In the genomic region with DNA sequence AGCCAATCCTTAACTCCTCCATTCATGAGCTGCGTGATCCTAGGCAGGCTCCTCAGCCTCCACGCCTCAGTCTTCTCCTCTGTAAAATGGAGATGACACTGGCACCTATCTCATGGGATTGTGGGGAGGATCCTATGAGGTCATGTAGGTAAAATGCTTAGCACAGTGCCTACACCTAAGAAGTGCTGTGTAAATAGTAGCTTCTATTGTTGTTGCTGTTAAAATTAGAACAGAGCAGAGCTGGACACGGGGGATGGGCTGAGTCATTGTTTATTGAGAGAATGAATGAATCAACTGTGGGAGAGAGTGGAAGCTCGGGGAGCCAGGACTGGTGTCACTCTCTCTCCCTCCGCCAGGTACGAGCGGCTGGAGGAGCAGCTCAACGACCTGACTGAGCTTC, we compare ENCODE assay signal across 16 cellular contexts. TPM values are rescaled to one million over a fixed set of nuclear protein-coding genes. Genes with fewer than 3 reads are reported as not detected.
A peak's percentile ranks its signal among the peaks of the same experiment; 100 is the strongest.
DNase-seq lines count a peak whose midpoint lies in the region; ATAC-seq, FAIRE-seq and TF ChIP-seq lines count a peak whose summit lies in the region.
"Had no signal": no experiment of that assay in that cellular context is flagged by ENCODE, and none has a peak within 500 bp of the region (broad histone marks: within the 10 kb centered on the region; RNA-seq: fewer than 3 reads in every experiment).

No MANE protein-coding gene starts in this region.

- peak; percentile 53 for DNase-seq in EL
- peak; percentile 72 for DNase-seq in NCI-H774 (lab: John Stamatoyannopoulos, UW)
- peak; percentile 52 for DNase-seq in endothelial cell of umbilical vein (ENCODE audit: low read depth, low spot score)
- no peak for DNase-seq in neural progenitor cell (ENCODE audit: low spot score)
- no peak for DNase-seq in HT-29 (ENCODE audit: low spot score)
- DNase-seq: activated CD4-positive, alpha-beta T cell treated with anti-CD3 and anti-CD28 coated beads, Interleukin-2, amount 50 U/mL, for 1 hour; activated naive CD8-positive, alpha-beta T cell treated with anti-CD3 and anti-CD28 coated beads, Interleukin-2, amount 10 ng/mL, durations not matched to agents 7 days and 5 days; DND-41; erythroblast; H9; NCI-H1105; small intestine had no signal

- dilution Hi-C loops in endothelial cell of umbilical vein (cut with MboI; ENCODE audit: extremely low pct_ligation_motif_present, low sequenced_read_pairs) = no loop called here

- no TSS peak for BruUV-seq in endothelial cell of umbilical vein (replicated peaks; lab: Mats Ljungman, UMichigan)

- H3K27ac ChIP-seq in endothelial cell of umbilical vein (ENCODE audit: insufficient read depth, low read depth, low read length) (peak overlapping the region; percentile 46), neural progenitor cell (no peak overlapping the region)

- H3K4me2 ChIP-seq in endothelial cell of umbilical vein (ENCODE audit: insufficient read depth, low read length) = no peak overlapping the region
- H3K4me2 ChIP-seq in neural progenitor cell = no peak overlapping the region

- no peak for TF ChIP-seq CTCF in endothelial cell of umbilical vein (IDR thresholded peaks at IDR 0.05; ENCODE audit: extremely low read depth in 1 of 2, insufficient read depth in 1 of 2, low read depth in 1 of 2, low read length in 2 of 2)
- no peak for TF ChIP-seq CTCF in neural progenitor cell (IDR thresholded peaks at IDR 0.05)

- H3K4me3 ChIP-seq in endothelial cell of umbilical vein (replicated peaks in 1 of 3; ENCODE audit: insufficient read depth in 1 of 3, low read depth in 1 of 3, low read length in 3 of 3) (no peak overlapping the region), neural progenitor cell (no peak overlapping the region)

- no peaks in the 10 kb centered on the region for H3K9me1 ChIP-seq in endothelial cell of umbilical vein (replicated peaks; ENCODE audit: control insufficient read depth, extremely low read depth, insufficient read depth, low read length)

- CTCF ChIA-PET in endothelial cell of umbilical vein (lab: Charles Lee) = interaction anchor here (0.5 to 17.5 kb wide), 21 partner anchors 9 to 463 kb away, joined by 3 to 1536 read pairs (median 7); a partner anchor contains a TSS

- H3K27me3 Mint-ChIP-seq in neural progenitor cell (ENCODE audit: insufficient read depth, low read depth) = peaks cover 14% of the 10 kb centered on the region
- H3K27me3 Mint-ChIP-seq: activated naive CD8-positive, alpha-beta T cell treated with anti-CD3 and anti-CD28 coated beads, Interleukin-2, amount 10 ng/mL, durations not matched to agents 7 days and 5 days; memory B cell had no signal

- no peaks in the 10 kb centered on the region for H3K79me2 ChIP-seq in endothelial cell of umbilical vein (ENCODE audit: control insufficient read depth, insufficient read depth, low read length)
- H3K79me2 ChIP-seq in neural progenitor cell (ENCODE audit: low read depth) = no peaks in the 10 kb centered on the region

- H3K4me1 ChIP-seq in endothelial cell of umbilical vein (ENCODE audit: control insufficient read depth, extremely low read depth, insufficient read depth, low read length) (peaks cover 29% of the 10 kb centered on the region), neural progenitor cell (peaks cover 29% of the 10 kb centered on the region)

- H3K36me3 ChIP-seq in endothelial cell of umbilical vein (ENCODE audit: control insufficient read depth in 2 of 2, extremely low read depth in 1 of 2, insufficient read depth in 2 of 2, low read length in 2 of 2) (no peaks in the 10 kb centered on the region), neural progenitor cell (no peaks in the 10 kb centered on the region)

- H3K4me1 Mint-ChIP-seq in neural progenitor cell = peaks cover 49% of the 10 kb centered on the region

- TF ChIP-seq POLR2A in endothelial cell of umbilical vein (IDR thresholded peaks at IDR 0.05; ENCODE audit: low read depth, low read length) = no peak

- peaks cover 6% of the 10 kb centered on the region for H3K36me3 Mint-ChIP-seq in neural progenitor cell
- H3K36me3 Mint-ChIP-seq: activated naive CD8-positive, alpha-beta T cell treated with anti-CD3 and anti-CD28 coated beads, Interleukin-2, amount 10 ng/mL, durations not matched to agents 7 days and 5 days; memory B cell had no signal

- H4K20me1 ChIP-seq in endothelial cell of umbilical vein (replicated peaks; ENCODE audit: control insufficient read depth, extremely low read depth, insufficient read depth, low read length) = no peaks in the 10 kb centered on the region
- no peaks in the 10 kb centered on the region for H4K20me1 ChIP-seq in neural progenitor cell (ENCODE audit: low read depth)

- H3K27me3 ChIP-seq in endothelial cell of umbilical vein (ENCODE audit: control insufficient read depth in 2 of 2, insufficient read depth in 2 of 2, low read length in 2 of 2) (no peaks in the 10 kb centered on the region), neural progenitor cell (no peaks in the 10 kb centered on the region)

- peaks cover 34% of the 10 kb centered on the region for H3F3A ChIP-seq in neural progenitor cell (ENCODE audit: low read depth)

- H3K9ac ChIP-seq in endothelial cell of umbilical vein (replicated peaks; ENCODE audit: extremely low read depth, insufficient read depth, low read length) (no peak overlapping the region), neural progenitor cell (no peak overlapping the region)

- H3K9me3 ChIP-seq in endothelial cell of umbilical vein (replicated peaks; ENCODE audit: control insufficient read depth, insufficient read depth, low read length) = no peaks in the 10 kb centered on the region
- H3K9me3 ChIP-seq in neural progenitor cell (ENCODE audit: low read depth) = no peaks in the 10 kb centered on the region

- H3K4me3 Mint-ChIP-seq in neural progenitor cell = no peak overlapping the region
- H3K4me3 Mint-ChIP-seq: activated naive CD8-positive, alpha-beta T cell treated with anti-CD3 and anti-CD28 coated beads, Interleukin-2, amount 10 ng/mL, durations not matched to agents 7 days and 5 days; memory B cell had no signal

- H3K27ac Mint-ChIP-seq in neural progenitor cell = peak overlapping the region; percentile 62
- H3K27ac Mint-ChIP-seq: activated naive CD8-positive, alpha-beta T cell treated with anti-CD3 and anti-CD28 coated beads, Interleukin-2, amount 10 ng/mL, durations not matched to agents 7 days and 5 days; memory B cell had no signal

- H2AFZ ChIP-seq in endothelial cell of umbilical vein (ENCODE audit: low read depth, low read length) (no peak overlapping the region), neural progenitor cell (replicated peaks) (no peak overlapping the region)

- no peaks in the 10 kb centered on the region for H3K9me3 Mint-ChIP-seq in neural progenitor cell
- H3K9me3 Mint-ChIP-seq: activated naive CD8-positive, alpha-beta T cell treated with anti-CD3 and anti-CD28 coated beads, Interleukin-2, amount 10 ng/mL, durations not matched to agents 7 days and 5 days; H9; memory B cell had no signal

- intact Hi-C loops in endothelial cell of umbilical vein (cut with micrococcal nuclease) = no loop called here

- peak; percentile 70 for FAIRE-seq in endothelial cell of umbilical vein (lab: Jason Lieb, UNC)
- FAIRE-seq: small intestine had no signal

- POLR2A ChIA-PET in endothelial cell of umbilical vein (lab: Charles Lee) = no interaction called here

- no peak for ATAC-seq in HG02938 (IDR thresholded peaks at IDR 0.05; ENCODE audit: unreplicated experiment)
- ATAC-seq in GM21717 (IDR thresholded peaks at IDR 0.05; ENCODE audit: unreplicated experiment) = no peak
- no peak for ATAC-seq in GM21619 (IDR thresholded peaks at IDR 0.05; ENCODE audit: unreplicated experiment)

TF ChIP-seq in endothelial cell of umbilical vein, 7 proteins besides CTCF, POLR2A, EP300 and RAD21 (continues in another document):
- TF ChIP-seq, protein P1, sequence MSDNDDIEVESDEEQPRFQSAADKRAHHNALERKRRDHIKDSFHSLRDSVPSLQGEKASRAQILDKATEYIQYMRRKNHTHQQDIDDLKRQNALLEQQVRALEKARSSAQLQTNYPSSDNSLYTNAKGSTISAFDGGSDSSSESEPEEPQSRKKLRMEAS (IDR thresholded peaks at IDR 0.05; ENCODE audit: insufficient read depth, insufficient read length) = no peak
- TF ChIP-seq GATA2 (IDR thresholded peaks at IDR 0.05; ENCODE audit: insufficient read depth, insufficient read length, low read depth, low read length) = no peak

RNA-seq across cellular contexts. Expression of a gene that starts 43.0 kb away (rescaled TPM):
- total RNA-seq in endothelial cell of umbilical vein (2.0 and 2.1 TPM in 2 replicates), neural progenitor cell (ENCODE audit: low replicate concordance) (7.1 and 12.1 TPM in 2 replicates)
- polyA plus RNA-seq in endothelial cell of umbilical vein = 2.0 TPM in 2 replicates
- polyA plus RNA-seq in endothelial cell of umbilical vein (2011; cell fraction: cytosol; rRNA removed) = 1.8 and 1.9 TPM in 2 replicates
- 1.5 and 1.8 TPM in 2 replicates for polyA plus RNA-seq in endothelial cell of umbilical vein (2011; cell fraction: nucleus; rRNA removed)
- 1.2 and 1.4 TPM in 2 replicates for polyA plus RNA-seq in endothelial cell of umbilical vein (2012)
- 2.2 and 2.4 TPM in 2 replicates for polyA minus RNA-seq in endothelial cell of umbilical vein
- 2.8 TPM for polyA minus RNA-seq in endothelial cell of umbilical vein (2011; cell fraction: cytosol; rRNA and poly(A)+ RNA removed)
- polyA minus RNA-seq in endothelial cell of umbilical vein (2011; cell fraction: nucleus; rRNA and poly(A)+ RNA removed) = 0.29 and 1.3 TPM in 2 replicates
- total RNA-seq in HT-29 (2014; rRNA removed; shearing (Covaris generic)) = 0.08 and 0.21 TPM in 2 replicates

RNA-seq across cellular contexts. Expression of a gene that starts 50.8 kb away (rescaled TPM):
- 2.3 and 2.5 TPM in 2 replicates for total RNA-seq in endothelial cell of umbilical vein
- 1.5 and 1.8 TPM in 2 replicates for polyA plus RNA-seq in endothelial cell of umbilical vein
- polyA plus RNA-seq in endothelial cell of umbilical vein (2011; cell fraction: cytosol; rRNA removed) = 1.1 and 1.3 TPM in 2 replicates
- polyA plus RNA-seq in endothelial cell of umbilical vein (2011; cell fraction: nucleus; rRNA removed) = 1.5 and 1.6 TPM in 2 replicates
- 1.3 and 1.4 TPM in 2 replicates for polyA plus RNA-seq in endothelial cell of umbilical vein (2012)
- polyA minus RNA-seq in endothelial cell of umbilical vein = 2.1 and 2.2 TPM in 2 replicates
- 7.4 TPM for polyA minus RNA-seq in endothelial cell of umbilical vein (2011; cell fraction: cytosol; rRNA and poly(A)+ RNA removed)
- 1.8 TPM in 2 replicates for polyA minus RNA-seq in endothelial cell of umbilical vein (2011; cell fraction: nucleus; rRNA and poly(A)+ RNA removed)
- 29.4 and 56.2 TPM in 2 replicates for total RNA-seq in neural progenitor cell (ENCODE audit: low replicate concordance)
- 2.4 and 3.9 TPM in 2 replicates for total RNA-seq in HT-29 (2014; rRNA removed; shearing (Covaris generic))

RNA-seq across cellular contexts. Expression of a gene that starts 59.3 kb away (rescaled TPM):
- total RNA-seq in endothelial cell of umbilical vein = 8.1 and 8.7 TPM in 2 replicates
- 2.8 and 3.6 TPM in 2 replicates for polyA plus RNA-seq in endothelial cell of umbilical vein
- 4.0 and 4.2 TPM in 2 replicates for polyA plus RNA-seq in endothelial cell of umbilical vein (2011; cell fraction: cytosol; rRNA removed)
- 4.0 and 4.1 TPM in 2 replicates for polyA plus RNA-seq in endothelial cell of umbilical vein (2011; cell fraction: nucleus; rRNA removed)
- polyA plus RNA-seq in endothelial cell of umbilical vein (2012) = 6.5 and 7.7 TPM in 2 replicates
- 11.0 and 14.9 TPM in 2 replicates for polyA minus RNA-seq in endothelial cell of umbilical vein
- polyA minus RNA-seq in endothelial cell of umbilical vein (2011; cell fraction: cytosol; rRNA and poly(A)+ RNA removed) = 7.2 TPM
- polyA minus RNA-seq in endothelial cell of umbilical vein (2011; cell fraction: nucleus; rRNA and poly(A)+ RNA removed) = 6.2 and 8.2 TPM in 2 replicates
- 12.1 and 13.0 TPM in 2 replicates for total RNA-seq in neural progenitor cell (ENCODE audit: low replicate concordance)
- total RNA-seq in HT-29 (2014; rRNA removed; shearing (Covaris generic)) = 1.2 and 1.7 TPM in 2 replicates

Comparison
In these comparisons a context has a peak if more than half of its experiments do, and no peak if none do; other contexts are left out.
1. DNase-seq: peak in EL (single experiment), NCI-H774 (single experiment) and endothelial cell of umbilical vein (single experiment); none in neural progenitor cell (single experiment) and HT-29 (single experiment).